In genomic region chr6:56579155-56579851, GRCh38 we compare ENCODE assay signal across 23 cellular contexts.
"Had no signal": no experiment of that assay in that cellular context is flagged by ENCODE, and none has a peak within 500 bp of the region (broad histone marks: within the 10 kb centered on the region; RNA-seq: fewer than 3 reads in every experiment).

No MANE protein-coding gene starts in this region.

- H3K9me3 ChIP-seq: colonic mucosa, esophagus muscularis mucosa, mucosa of descending colon, ovary, stomach had no signal

- H3K4me2 ChIP-seq: smooth muscle cell had no signal

- H3K36me3 Mint-ChIP-seq: activated naive CD8-positive, alpha-beta T cell treated with anti-CD3 and anti-CD28 coated beads, Interleukin-2, amount 10 ng/mL, durations not matched to agents 7 days and 5 days; naive B cell; stimulated activated effector memory CD8-positive, alpha-beta T cell treated with anti-CD3 and anti-CD28 coated beads, Interleukin-12 subunit alpha, Interleukin-12 subunit beta, amount 100 ng/mL, for 72 hours had no signal

- DNase-seq: activated CD4-positive, alpha-beta T cell treated with anti-CD3 and anti-CD28 coated beads for 48 hours; activated CD4-positive, CD25-positive, alpha-beta regulatory T cell; activated CD8-positive, alpha-beta T cell treated with anti-CD3 and anti-CD28 coated beads for 36 hours; activated naive CD4-positive, alpha-beta T cell treated with Interleukin-2 at 50 U/mL for 16 hours; activated naive CD8-positive, alpha-beta T cell treated with anti-CD3 and anti-CD28 coated beads, Interleukin-2, amount 10 ng/mL, durations not matched to agents 7 days and 5 days; activated T-cell treated with anti-CD3 and anti-CD28 coated beads, Interleukin-2, amount 50 U/mL, for 1 hour; amygdala; central memory CD4-positive, alpha-beta T cell; colonic mucosa; mesenchymal stem cell; mucosa of descending colon; naive B cell; ovary; stimulated activated CD4-positive, alpha-beta T cell treated with anti-CD3 and anti-CD28 coated beads, Interleukin-4, amount 100 ng/mL, for 24 hours; stomach had no signal

- H3K4me1 ChIP-seq: colonic mucosa, stomach had no signal

- H3K9me3 Mint-ChIP-seq: activated CD8-positive, alpha-beta T cell treated with anti-CD3 and anti-CD28 coated beads for 36 hours; activated naive CD8-positive, alpha-beta T cell treated with anti-CD3 and anti-CD28 coated beads, Interleukin-2, amount 10 ng/mL, durations not matched to agents 7 days and 5 days; activated T-helper 17 cell treated with anti-CD3 and anti-CD28 coated beads, Interleukin-2, amount 50 U/mL, for 72 hours; stimulated activated effector memory CD8-positive, alpha-beta T cell treated with anti-CD3 and anti-CD28 coated beads, Interleukin-12 subunit alpha, Interleukin-12 subunit beta, amount 100 ng/mL, for 72 hours; T-helper 2 cell treated with Interferon-gamma antibody and Interleukin-4, amounts not matched to agents 5 μg/mL and 100 μg/mL, for 36 hours; type B pancreatic cell had no signal

- H3K4me3 Mint-ChIP-seq: activated CD8-positive, alpha-beta T cell treated with anti-CD3 and anti-CD28 coated beads for 36 hours; activated naive CD8-positive, alpha-beta T cell treated with anti-CD3 and anti-CD28 coated beads, Interleukin-2, amount 10 ng/mL, durations not matched to agents 7 days and 5 days; activated T-helper 17 cell treated with anti-CD3 and anti-CD28 coated beads, Interleukin-2, amount 50 U/mL, for 72 hours; brain; naive B cell; stimulated activated effector memory CD8-positive, alpha-beta T cell treated with anti-CD3 and anti-CD28 coated beads, Interleukin-12 subunit alpha, Interleukin-12 subunit beta, amount 100 ng/mL, for 72 hours; T-helper 2 cell treated with Interferon-gamma antibody and Interleukin-4, amounts not matched to agents 5 μg/mL and 100 μg/mL, for 36 hours; type B pancreatic cell had no signal

- ATAC-seq: activated CD8-positive, alpha-beta T cell treated with anti-CD3 and anti-CD28 coated beads for 36 hours; activated T-helper 17 cell treated with anti-CD3 and anti-CD28 coated beads, Interleukin-2, amount 50 U/mL, for 72 hours; mucosa of descending colon; sciatic nerve; stimulated activated effector memory CD8-positive, alpha-beta T cell treated with anti-CD3 and anti-CD28 coated beads, Interleukin-12 subunit alpha, Interleukin-12 subunit beta, amount 100 ng/mL, for 72 hours had no signal

- H3K27ac ChIP-seq: colonic mucosa, esophagus muscularis mucosa, ovary, stomach had no signal

- H3K27me3 Mint-ChIP-seq: activated CD8-positive, alpha-beta T cell treated with anti-CD3 and anti-CD28 coated beads for 36 hours; activated naive CD8-positive, alpha-beta T cell treated with anti-CD3 and anti-CD28 coated beads, Interleukin-2, amount 10 ng/mL, durations not matched to agents 7 days and 5 days; activated T-helper 17 cell treated with anti-CD3 and anti-CD28 coated beads, Interleukin-2, amount 50 U/mL, for 72 hours; brain; naive B cell; type B pancreatic cell had no signal

- H3K4me3 ChIP-seq: colonic mucosa, esophagus muscularis mucosa, mucosa of descending colon, ovary, smooth muscle cell, stomach had no signal

- H3K4me1 Mint-ChIP-seq: activated naive CD8-positive, alpha-beta T cell treated with anti-CD3 and anti-CD28 coated beads, Interleukin-2, amount 10 ng/mL, durations not matched to agents 7 days and 5 days; activated T-helper 17 cell treated with anti-CD3 and anti-CD28 coated beads, Interleukin-2, amount 50 U/mL, for 72 hours; naive B cell; stimulated activated effector memory CD8-positive, alpha-beta T cell treated with anti-CD3 and anti-CD28 coated beads, Interleukin-12 subunit alpha, Interleukin-12 subunit beta, amount 100 ng/mL, for 72 hours had no signal

- H3K36me3 ChIP-seq: colonic mucosa, ovary had no signal

- H3K27me3 ChIP-seq: colonic mucosa, esophagus muscularis mucosa, ovary, stomach had no signal

- H3K27ac Mint-ChIP-seq: activated CD8-positive, alpha-beta T cell treated with anti-CD3 and anti-CD28 coated beads for 36 hours; activated naive CD8-positive, alpha-beta T cell treated with anti-CD3 and anti-CD28 coated beads, Interleukin-2, amount 10 ng/mL, durations not matched to agents 7 days and 5 days; activated T-helper 17 cell treated with anti-CD3 and anti-CD28 coated beads, Interleukin-2, amount 50 U/mL, for 72 hours; brain; naive B cell; stimulated activated effector memory CD8-positive, alpha-beta T cell treated with anti-CD3 and anti-CD28 coated beads, Interleukin-12 subunit alpha, Interleukin-12 subunit beta, amount 100 ng/mL, for 72 hours; T-helper 2 cell treated with Interferon-gamma antibody and Interleukin-4, amounts not matched to agents 5 μg/mL and 100 μg/mL, for 36 hours; type B pancreatic cell had no signal
